14 cellular contexts compared by ENCODE assay signal in the genomic region with DNA sequence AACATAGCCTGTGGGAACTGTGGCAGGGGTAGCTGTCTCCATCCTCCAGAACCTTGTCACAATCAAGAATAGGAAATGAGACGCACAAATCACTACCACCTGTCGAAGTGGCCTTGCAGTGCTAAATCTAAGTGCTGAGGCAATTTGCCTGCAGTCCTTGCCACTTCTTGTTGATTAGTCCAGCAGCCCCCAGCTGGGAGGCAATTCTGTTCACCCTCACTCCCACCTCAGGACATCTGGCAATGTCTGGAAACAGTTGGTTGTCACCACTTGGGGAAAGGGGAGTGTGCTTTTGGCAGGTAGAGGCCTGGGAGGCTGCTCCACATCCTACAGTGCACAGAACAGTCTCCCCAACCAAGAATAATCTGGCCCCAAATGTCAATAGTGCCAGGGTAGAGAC. TPM values are rescaled to one million over a fixed set of nuclear protein-coding genes. Genes with fewer than 3 reads are reported as not detected.
A peak's percentile ranks its signal among the peaks of the same experiment; 100 is the strongest.
DNase-seq lines count a peak whose midpoint lies in the region; ATAC-seq and TF ChIP-seq lines count a peak whose summit lies in the region.
"Had no signal": no experiment of that assay in that cellular context is flagged by ENCODE, and none has a peak within 500 bp of the region (broad histone marks: within the 10 kb centered on the region; RNA-seq: fewer than 3 reads in every experiment).

No MANE protein-coding gene starts in this region.

- H3K4me3 ChIP-seq in heart left ventricle (no peak overlapping the region), muscle layer of colon (ENCODE audit: low read depth in 1 of 2, low read length in 2 of 2) (peak overlapping the region in 1 of 2 donors; percentile 7), vagina (no peak overlapping the region)

- no peak for TF ChIP-seq CTCF in heart left ventricle (IDR thresholded peaks at IDR 0.05)
- TF ChIP-seq CTCF in vagina (IDR thresholded peaks at IDR 0.05) = no peak

- H3K9me3 ChIP-seq in heart left ventricle = no peaks in the 10 kb centered on the region
- H3K9me3 ChIP-seq in muscle layer of colon (ENCODE audit: low read length) = no peaks in the 10 kb centered on the region
- H3K9me3 ChIP-seq in vagina = no peaks in the 10 kb centered on the region

- H3K9ac ChIP-seq in muscle layer of colon (ENCODE audit: low read length) = peak overlapping the region; percentile 29

- DNase-seq in heart left ventricle (peak in 1 of 5 donors; percentile 51), Right ventricle myocardium inferior (ENCODE audit: missing footprints) (no peak), vagina (ENCODE audit: extremely low spot score in 2 of 2) (no peak), islet precursor cell (no peak)
- DNase-seq: NCI-H1930 had no signal

- H3K36me3 ChIP-seq in heart left ventricle (no peaks in the 10 kb centered on the region), muscle layer of colon (ENCODE audit: insufficient read depth, low read length) (no peaks in the 10 kb centered on the region), vagina (no peaks in the 10 kb centered on the region)

- ATAC-seq in heart left ventricle (peak in 2 of 4 donors; percentile 56 to 59), Right ventricle myocardium inferior (no peak), GM21526 (IDR thresholded peaks at IDR 0.05; ENCODE audit: low FRiP score, unreplicated experiment) (no peak), HG03571 (IDR thresholded peaks at IDR 0.05; ENCODE audit: unreplicated experiment) (no peak)

- intact Hi-C loops in heart left ventricle (cut with DNase I) = loop anchor here in 4 of 10 donors (1.0 to 5.0 kb wide), 3 partner anchors 11 to 42 kb away; no protein-coding TSS in a partner anchor
- intact Hi-C loops in Right ventricle myocardium inferior (cut with DNase I) = no loop called here
- intact Hi-C loops in vagina (cut with DNase I) = no loop called here

- WGBS in heart left ventricle, 4 donors = 56 to 73% (median 66%) methylated on average over 2 of the region's 2 CpGs

- H3K27ac ChIP-seq in heart left ventricle = peak overlapping the region in 11 of 12 donors; percentile 1 to 94 (median 62)
- H3K27ac ChIP-seq in angular gyrus (ENCODE audit: low read depth, low read length) = peak overlapping the region; percentile 33
- peak overlapping the region; percentile 69 for H3K27ac ChIP-seq in muscle layer of colon (ENCODE audit: low read depth, low read length)
- H3K27ac ChIP-seq in vagina = peak overlapping the region; percentile 76

- no peaks in the 10 kb centered on the region for H3K27me3 ChIP-seq in heart left ventricle
- no peaks in the 10 kb centered on the region for H3K27me3 ChIP-seq in muscle layer of colon (ENCODE audit: control insufficient read depth in 1 of 2, insufficient read depth in 2 of 2, low read length in 2 of 2)
- no peaks in the 10 kb centered on the region for H3K27me3 ChIP-seq in vagina

- no peak for TF ChIP-seq POLR2A in heart left ventricle (IDR thresholded peaks at IDR 0.05)
- TF ChIP-seq POLR2A in vagina (IDR thresholded peaks at IDR 0.05) = no peak

- H3K4me1 ChIP-seq in heart left ventricle (peaks cover 0 to 67% (median 39%) of the 10 kb centered on the region in 12 donors), muscle layer of colon (ENCODE audit: insufficient read depth, low read length) (peaks cover 83% of the 10 kb centered on the region), vagina (peaks cover 56% of the 10 kb centered on the region)

RNA-seq across cellular contexts. Expression of a gene that starts 10.7 kb away (rescaled TPM):
- 10 to 100 TPM in 1 of 9 donors, 1 to 10 TPM in 8; 2.8 to 20.0 (median 5.8) TPM for total RNA-seq in heart left ventricle
- 1 to 10 TPM; 6.9 to 7.0 TPM for polyA plus RNA-seq in heart left ventricle
- total RNA-seq in Right ventricle myocardium inferior = 5.4 TPM
- total RNA-seq in vagina = 12.0 TPM

RNA-seq across cellular contexts. Expression of a gene that starts 35.8 kb away (rescaled TPM):
- total RNA-seq in heart left ventricle (not detected), Right ventricle myocardium inferior (not detected), vagina (not detected)
- polyA plus RNA-seq in heart left ventricle = not detected
- total RNA-seq: activated CD8-positive, alpha-beta memory T cell treated with anti-CD3 and anti-CD28 coated beads for 36 hours; cerebellum; HT-29 had no signal
- polyA plus RNA-seq: BJ, neural cell had no signal
